In the genomic region with DNA sequence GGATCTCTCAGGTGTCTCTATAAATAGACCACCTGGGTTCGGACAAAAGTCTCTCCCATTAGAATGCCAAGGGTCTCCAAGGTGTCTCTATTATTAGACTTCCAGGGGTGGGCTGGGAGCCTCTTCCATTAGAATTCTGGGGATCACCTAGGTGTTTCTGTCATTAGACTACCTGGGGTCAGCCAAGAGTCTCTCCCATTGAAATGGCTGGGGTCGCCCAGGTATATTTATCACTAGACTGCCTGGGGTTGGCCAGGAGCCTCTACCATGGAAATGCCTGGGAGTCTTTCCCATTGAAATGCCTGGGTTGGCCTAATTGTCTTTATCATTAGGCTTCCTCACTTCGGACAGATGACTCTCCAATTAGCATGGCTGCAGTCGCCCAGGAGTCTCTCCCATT, we compare ENCODE assay signal across 4 cellular contexts.
"Had no signal": no experiment of that assay in that cellular context is flagged by ENCODE, and none has a peak within 500 bp of the region (broad histone marks: within the 10 kb centered on the region; RNA-seq: fewer than 3 reads in every experiment).

No MANE protein-coding gene starts in this region.

- H3K4me3 ChIP-seq: GM23338 had no signal

- DNase-seq: H9, HCEC 1CT had no signal

- H3K27ac ChIP-seq: HL-60 had no signal
